In the genomic region with DNA sequence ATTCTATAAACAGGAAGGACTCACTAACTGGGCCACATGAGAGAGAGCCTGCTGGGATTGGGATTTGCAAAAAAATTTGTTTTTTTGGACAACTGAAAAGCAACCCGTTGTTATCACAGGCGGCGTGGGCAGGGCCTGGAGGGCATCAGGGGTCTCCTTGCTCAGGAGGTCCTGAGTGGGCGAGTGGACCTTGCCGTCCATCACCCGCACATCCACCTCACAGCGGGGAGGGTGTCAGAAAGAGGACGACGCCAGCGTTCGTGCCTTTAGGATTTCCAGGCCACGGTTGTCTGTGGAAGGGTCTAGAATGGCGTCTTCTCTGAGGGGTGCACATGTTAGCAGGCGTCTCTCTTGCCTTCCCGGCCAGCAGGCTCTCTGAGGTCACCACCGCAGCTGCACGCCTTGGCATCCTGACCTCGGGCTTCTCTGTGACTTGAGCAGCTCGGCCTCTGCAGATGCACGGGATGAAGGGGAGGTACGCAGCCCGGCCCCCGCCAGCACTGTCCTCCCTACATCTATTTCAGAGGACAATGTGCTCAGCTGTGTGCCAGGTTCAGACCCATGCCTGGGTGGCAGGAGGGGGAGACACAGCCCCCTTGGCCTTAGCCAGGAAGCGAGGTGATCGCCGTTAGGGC, we compare ENCODE assay signal across 27 cellular contexts.
"Had no signal": no experiment of that assay in that cellular context is flagged by ENCODE, and none has a peak within 500 bp of the region (broad histone marks: within the 10 kb centered on the region; RNA-seq: fewer than 3 reads in every experiment).

No MANE protein-coding gene starts in this region.

- H3K9me3 ChIP-seq: heart right ventricle, left lung, ovary, prostate gland, spleen, suprapubic skin, thoracic aorta, tibial artery, uterus had no signal

- H3K27ac ChIP-seq: heart right ventricle, hepatocyte, left lung, neural progenitor cell, ovary, prostate gland, spleen, suprapubic skin, thoracic aorta, tibial artery, uterus had no signal

- H3K4me3 Mint-ChIP-seq: mesothelial cell of epicardium; naive B cell; natural killer cell; nephron progenitor cell; neural progenitor cell; stimulated activated effector memory CD8-positive, alpha-beta T cell treated with anti-CD3 and anti-CD28 coated beads, Interleukin-12 subunit alpha, Interleukin-12 subunit beta, amount 100 ng/mL, for 72 hours; stimulated activated naive CD8-positive, alpha-beta T cell treated with anti-CD3 and anti-CD28 coated beads, Interleukin-15, Interleukin-2, amounts not matched to agents 100 ng/mL and 50 ng/mL, for 24 hours had no signal

- H3K9me3 Mint-ChIP-seq: mesothelial cell of epicardium; naive B cell; natural killer cell; nephron progenitor cell; neural progenitor cell; stimulated activated effector memory CD8-positive, alpha-beta T cell treated with anti-CD3 and anti-CD28 coated beads, Interleukin-12 subunit alpha, Interleukin-12 subunit beta, amount 100 ng/mL, for 72 hours; stimulated activated naive CD8-positive, alpha-beta T cell treated with anti-CD3 and anti-CD28 coated beads, Interleukin-15, Interleukin-2, amounts not matched to agents 100 ng/mL and 50 ng/mL, for 24 hours had no signal

- H3K4me1 Mint-ChIP-seq: mesothelial cell of epicardium; naive B cell; natural killer cell; neural progenitor cell; stimulated activated effector memory CD8-positive, alpha-beta T cell treated with anti-CD3 and anti-CD28 coated beads, Interleukin-12 subunit alpha, Interleukin-12 subunit beta, amount 100 ng/mL, for 72 hours had no signal

- H3K27ac Mint-ChIP-seq: mesothelial cell of epicardium; naive B cell; natural killer cell; nephron progenitor cell; neural progenitor cell; stimulated activated effector memory CD8-positive, alpha-beta T cell treated with anti-CD3 and anti-CD28 coated beads, Interleukin-12 subunit alpha, Interleukin-12 subunit beta, amount 100 ng/mL, for 72 hours; stimulated activated naive CD8-positive, alpha-beta T cell treated with anti-CD3 and anti-CD28 coated beads, Interleukin-15, Interleukin-2, amounts not matched to agents 100 ng/mL and 50 ng/mL, for 24 hours had no signal

- H3K27me3 Mint-ChIP-seq: naive B cell; stimulated activated naive CD8-positive, alpha-beta T cell treated with anti-CD3 and anti-CD28 coated beads, Interleukin-15, Interleukin-2, amounts not matched to agents 100 ng/mL and 50 ng/mL, for 24 hours had no signal

- H3K4me1 ChIP-seq: heart right ventricle, left lung, prostate gland, spleen, suprapubic skin, tibial artery, uterus had no signal

- H3K36me3 Mint-ChIP-seq: mesothelial cell of epicardium; naive B cell; natural killer cell; neural progenitor cell; stimulated activated effector memory CD8-positive, alpha-beta T cell treated with anti-CD3 and anti-CD28 coated beads, Interleukin-12 subunit alpha, Interleukin-12 subunit beta, amount 100 ng/mL, for 72 hours had no signal

- DNase-seq: heart right ventricle; left colon; mesendoderm; naive B cell; natural killer cell; nephron progenitor cell; retina; right cardiac atrium; small intestine; spleen; stimulated activated CD4-positive, alpha-beta T cell treated with anti-CD3 and anti-CD28 coated beads, Interleukin-4, amount 100 ng/mL, for 24 hours; stimulated activated naive CD4-positive, alpha-beta T cell; trophoblast cell; uterus had no signal

- ATAC-seq: heart right ventricle; left colon; left lung; natural killer cell; right cardiac atrium; sciatic nerve; stimulated activated effector memory CD8-positive, alpha-beta T cell treated with anti-CD3 and anti-CD28 coated beads, Interleukin-12 subunit alpha, Interleukin-12 subunit beta, amount 100 ng/mL, for 72 hours had no signal

- H3K27me3 ChIP-seq: hepatocyte, neural progenitor cell, ovary, uterus had no signal

- H3K4me3 ChIP-seq: heart right ventricle, hepatocyte, left lung, lung, neural progenitor cell, ovary, prostate gland, spleen, suprapubic skin, thoracic aorta, tibial artery, uterus had no signal

- H3K36me3 ChIP-seq: heart right ventricle, left lung, neural progenitor cell, ovary, prostate gland, spleen, suprapubic skin, thoracic aorta, tibial artery, uterus had no signal
